22 cellular contexts compared by ENCODE assay signal in genomic region chr10:59878915-59879314, GRCh38. TPM values are rescaled to one million over a fixed set of nuclear protein-coding genes. Genes with fewer than 3 reads are reported as not detected.
DNase-seq lines count a peak whose midpoint lies in the region; ATAC-seq and TF ChIP-seq lines count a peak whose summit lies in the region.
"Had no signal": no experiment of that assay in that cellular context is flagged by ENCODE, and none has a peak within 500 bp of the region (broad histone marks: within the 10 kb centered on the region; RNA-seq: fewer than 3 reads in every experiment).

No MANE protein-coding gene starts in this region.

- TF ChIP-seq CTCF in HCT116 (IDR thresholded peaks at IDR 0.05 in 2 of 3, conservative IDR thresholded peaks at IDR 0.05 in 1 of 3; ENCODE audit: borderline replicate concordance in 1 of 3, insufficient read depth in 1 of 3, low read depth in 2 of 3, low read length in 2 of 3) (no peak), natural killer cell (IDR thresholded peaks at IDR 0.05) (no peak)

- no peak overlapping the region for H2AFZ ChIP-seq in HCT116 (ENCODE audit: low read depth, low read length, poor library complexity, severe bottlenecking)

- no peaks in the 10 kb centered on the region for H3K27me3 Mint-ChIP-seq in T-helper 2 cell treated with Interferon-gamma antibody and Interleukin-4, amounts not matched to agents 5 μg/mL and 100 μg/mL, for 36 hours (ENCODE audit: low read depth)
- no peaks in the 10 kb centered on the region for H3K27me3 Mint-ChIP-seq in activated T-helper 2 cell treated with anti-CD3 and anti-CD28 coated beads, Interferon-gamma antibody, Interleukin-2, Interleukin-4, amounts not matched to agents 10 μg/mL and 5 μg/mL and 100 μg/mL, durations not matched to agents 14 hours and 24 hours and 36 hours (ENCODE audit: low read depth)
- no peaks in the 10 kb centered on the region for H3K27me3 Mint-ChIP-seq in natural killer cell (ENCODE audit: low read depth in 2 of 2)
- H3K27me3 Mint-ChIP-seq: naive thymus-derived CD8-positive, alpha-beta T cell had no signal

- no peaks in the 10 kb centered on the region for H3K9me3 Mint-ChIP-seq in T-helper 2 cell treated with Interferon-gamma antibody and Interleukin-4, amounts not matched to agents 5 μg/mL and 100 μg/mL, for 36 hours
- no peaks in the 10 kb centered on the region for H3K9me3 Mint-ChIP-seq in activated T-helper 2 cell treated with anti-CD3 and anti-CD28 coated beads, Interferon-gamma antibody, Interleukin-2, Interleukin-4, amounts not matched to agents 10 μg/mL and 5 μg/mL and 100 μg/mL, durations not matched to agents 14 hours and 24 hours and 36 hours
- no peaks in the 10 kb centered on the region for H3K9me3 Mint-ChIP-seq in natural killer cell
- H3K9me3 Mint-ChIP-seq: H9; naive thymus-derived CD8-positive, alpha-beta T cell had no signal

- no peak overlapping the region for H3K9ac ChIP-seq in HCT116 (ENCODE audit: low read length)

- H3K36me3 Mint-ChIP-seq in T-helper 2 cell treated with Interferon-gamma antibody and Interleukin-4, amounts not matched to agents 5 μg/mL and 100 μg/mL, for 36 hours (ENCODE audit: low read depth) = peaks cover 8% of the 10 kb centered on the region
- peaks cover 21% of the 10 kb centered on the region for H3K36me3 Mint-ChIP-seq in activated T-helper 2 cell treated with anti-CD3 and anti-CD28 coated beads, Interferon-gamma antibody, Interleukin-2, Interleukin-4, amounts not matched to agents 10 μg/mL and 5 μg/mL and 100 μg/mL, durations not matched to agents 14 hours and 24 hours and 36 hours (ENCODE audit: low read depth)
- H3K36me3 Mint-ChIP-seq in natural killer cell = no peaks in the 10 kb centered on the region

- POLR2A ChIA-PET in HCT116 (lab: Charles Lee) = no interaction called here

- CTCF ChIA-PET in HCT116 (lab: Charles Lee) = no interaction called here

- H3K4me3 ChIP-seq in HCT116 (replicated peaks in 1 of 2; ENCODE audit: low read depth in 1 of 2, low read length in 2 of 2) = no peak overlapping the region
- H3K4me3 ChIP-seq: pancreas, sigmoid colon, transverse colon had no signal

- TF ChIP-seq RAD21 in HCT116 (IDR thresholded peaks at IDR 0.05; ENCODE audit: low read depth) = no peak

- H3K27ac ChIP-seq in HCT116 (ENCODE audit: low read depth, low read length) = no peak overlapping the region
- H3K27ac ChIP-seq: pancreas, transverse colon had no signal

- H3K36me3 ChIP-seq in HCT116 (ENCODE audit: control insufficient read depth in 1 of 2, insufficient read depth in 2 of 2, low read length in 2 of 2) = no peaks in the 10 kb centered on the region
- H3K36me3 ChIP-seq: pancreas, sigmoid colon, transverse colon had no signal

- no peak for ATAC-seq in HCT116
- no peak for ATAC-seq in natural killer cell
- ATAC-seq: SK-N-SH treated with all-trans-retinoic acid at 6 μM for 48 hours had no signal

- no peak overlapping the region for H3K4me2 ChIP-seq in HCT116 (ENCODE audit: low read length)

- intact Hi-C loops in HCT116 (cut with micrococcal nuclease) = no loop called here
- intact Hi-C loops in activated T-helper 2 cell treated with anti-CD3 and anti-CD28 coated beads, Interferon-gamma antibody, Interleukin-2, Interleukin-4, amounts not matched to agents 10 μg/mL and 5 μg/mL and 100 μg/mL, durations not matched to agents 14 hours and 24 hours and 36 hours (cut with micrococcal nuclease) = loop anchor here (1.0 kb wide), 1 partner anchor 8 kb away; no protein-coding TSS in a partner anchor
- intact Hi-C loops in natural killer cell (cut with micrococcal nuclease) = no loop called here

- BruUV-seq in HCT116 (replicated peaks; lab: Mats Ljungman, UMichigan) = no TSS peak

- peaks cover 87% of the 10 kb centered on the region for H3K79me2 ChIP-seq in HCT116 (ENCODE audit: insufficient read depth, low read length)

- RAD21 ChIA-PET in HCT116 (lab: Charles Lee; ENCODE audit: low non-redundant PET in 1 of 2, low total read pairs in 2 of 2, uncharacterized antibody in 2 of 2, unreplicated experiment in 2 of 2) = no interaction called here

- H3K27me3 ChIP-seq in HCT116 (ENCODE audit: insufficient read depth, low read length) = no peaks in the 10 kb centered on the region
- H3K27me3 ChIP-seq: pancreas, sigmoid colon, transverse colon had no signal

- H4K20me1 ChIP-seq in HCT116 (ENCODE audit: insufficient read depth) = no peaks in the 10 kb centered on the region; the same call in 1 of the 2 replicates

- DNase-seq in T-helper 2 cell treated with Interferon-gamma antibody and Interleukin-4, amounts not matched to agents 5 μg/mL and 100 μg/mL, for 36 hours (ENCODE audit: low spot score) = no peak
- DNase-seq in T-helper 2 cell (no peak), HCT116 (ENCODE audit: low read depth, low spot score) (no peak), natural killer cell (no peak), DMS53 (lab: John Stamatoyannopoulos, UW) (no peak), NCI-H1105 (lab: John Stamatoyannopoulos, UW) (no peak)
- no peak for DNase-seq in activated T-helper 2 cell treated with anti-CD3 and anti-CD28 coated beads, Interferon-gamma antibody, Interleukin-2, Interleukin-4, amounts not matched to agents 10 μg/mL and 5 μg/mL and 100 μg/mL, durations not matched to agents 14 hours and 24 hours and 36 hours (ENCODE audit: low spot score)
- DNase-seq in stimulated activated naive CD4-positive, alpha-beta T cell (lab: John Stamatoyannopoulos, UW) = no peak
- DNase-seq: 8988T; activated CD4-positive, alpha-beta T cell treated with anti-CD3 and anti-CD28 coated beads for 48 hours; activated T-cell treated with anti-CD3 and anti-CD28 coated beads, Interleukin-2, amount 50 U/mL, for 1 hour; anterior cingulate cortex; foreskin melanocyte; H9; naive thymus-derived CD8-positive, alpha-beta T cell; NCI-H1930; NCI-H345; pancreas; sigmoid colon; stimulated activated naive CD4-positive, alpha-beta T cell treated with Interleukin-2 at 50 U/mL for 16 hours; transverse colon had no signal

- H3K9me3 ChIP-seq in HCT116 (ENCODE audit: control insufficient read depth in 1 of 2, insufficient read depth in 1 of 2, low read depth in 1 of 2, low read length in 2 of 2) = no peaks in the 10 kb centered on the region
- H3K9me3 ChIP-seq: pancreas, sigmoid colon, transverse colon had no signal

- no peaks in the 10 kb centered on the region for H3K9me2 ChIP-seq in HCT116 (ENCODE audit: insufficient read depth)

- H3K4me1 ChIP-seq in HCT116 (ENCODE audit: control insufficient read depth in 1 of 2, insufficient read depth in 2 of 2, low read length in 2 of 2) = no peaks in the 10 kb centered on the region

- H3K27ac Mint-ChIP-seq in T-helper 2 cell treated with Interferon-gamma antibody and Interleukin-4, amounts not matched to agents 5 μg/mL and 100 μg/mL, for 36 hours = peak overlapping the region; percentile 47
- peak overlapping the region; percentile 86 for H3K27ac Mint-ChIP-seq in activated T-helper 2 cell treated with anti-CD3 and anti-CD28 coated beads, Interferon-gamma antibody, Interleukin-2, Interleukin-4, amounts not matched to agents 10 μg/mL and 5 μg/mL and 100 μg/mL, durations not matched to agents 14 hours and 24 hours and 36 hours
- H3K27ac Mint-ChIP-seq in natural killer cell = peak overlapping the region in 1 of 2 donors; percentile 80

- peaks cover 59% of the 10 kb centered on the region for H3K4me1 Mint-ChIP-seq in T-helper 2 cell treated with Interferon-gamma antibody and Interleukin-4, amounts not matched to agents 5 μg/mL and 100 μg/mL, for 36 hours (ENCODE audit: low read depth)
- H3K4me1 Mint-ChIP-seq in activated T-helper 2 cell treated with anti-CD3 and anti-CD28 coated beads, Interferon-gamma antibody, Interleukin-2, Interleukin-4, amounts not matched to agents 10 μg/mL and 5 μg/mL and 100 μg/mL, durations not matched to agents 14 hours and 24 hours and 36 hours (ENCODE audit: low read depth) = peaks cover 67% of the 10 kb centered on the region
- H3K4me1 Mint-ChIP-seq in natural killer cell = peaks cover 68 to 73% of the 10 kb centered on the region in 2 donors

- H3K4me3 Mint-ChIP-seq in T-helper 2 cell treated with Interferon-gamma antibody and Interleukin-4, amounts not matched to agents 5 μg/mL and 100 μg/mL, for 36 hours = no peak overlapping the region
- no peak overlapping the region for H3K4me3 Mint-ChIP-seq in activated T-helper 2 cell treated with anti-CD3 and anti-CD28 coated beads, Interferon-gamma antibody, Interleukin-2, Interleukin-4, amounts not matched to agents 10 μg/mL and 5 μg/mL and 100 μg/mL, durations not matched to agents 14 hours and 24 hours and 36 hours (ENCODE audit: low read depth)
- peak overlapping the region; percentile 56 for H3K4me3 Mint-ChIP-seq in natural killer cell
- H3K4me3 Mint-ChIP-seq: H9 had no signal

- no peak for TF ChIP-seq POLR2A in HCT116 (IDR thresholded peaks at IDR 0.05; ENCODE audit: borderline replicate concordance, extremely low read depth, insufficient read depth, insufficient read length)

TF ChIP-seq in HCT116, 20 proteins besides CTCF, POLR2A, EP300 and RAD21:
- no peak for TF ChIP-seq EZH2 (IDR thresholded peaks at IDR 0.05)
- peak; percentile 29; the same call in 1 of the 2 replicates for TF ChIP-seq CEBPB (IDR thresholded peaks at IDR 0.05; ENCODE audit: low read depth)

RNA-seq across cellular contexts. Expression of gene CCDC6, which starts 27.4 kb away (rescaled TPM):
- total RNA-seq in HCT116 (2021; ENCODE audit: unreplicated experiment) = 54.9 TPM
- 15.2 and 17.3 TPM in 2 replicates for polyA plus RNA-seq in HCT116 (2012)
- total RNA-seq in activated T-helper 2 cell treated with anti-CD3 and anti-CD28 coated beads, Interferon-gamma antibody, Interleukin-2, Interleukin-4, amounts not matched to agents 10 μg/mL and 5 μg/mL and 100 μg/mL, durations not matched to agents 14 hours and 24 hours and 36 hours = 61.5 and 63.1 TPM in 2 replicates
- 10 to 100 TPM; 19.7 to 23.4 (median 20.8) TPM for total RNA-seq in natural killer cell
